ENCODE assay signal across 1 cellular context in the genomic region with DNA sequence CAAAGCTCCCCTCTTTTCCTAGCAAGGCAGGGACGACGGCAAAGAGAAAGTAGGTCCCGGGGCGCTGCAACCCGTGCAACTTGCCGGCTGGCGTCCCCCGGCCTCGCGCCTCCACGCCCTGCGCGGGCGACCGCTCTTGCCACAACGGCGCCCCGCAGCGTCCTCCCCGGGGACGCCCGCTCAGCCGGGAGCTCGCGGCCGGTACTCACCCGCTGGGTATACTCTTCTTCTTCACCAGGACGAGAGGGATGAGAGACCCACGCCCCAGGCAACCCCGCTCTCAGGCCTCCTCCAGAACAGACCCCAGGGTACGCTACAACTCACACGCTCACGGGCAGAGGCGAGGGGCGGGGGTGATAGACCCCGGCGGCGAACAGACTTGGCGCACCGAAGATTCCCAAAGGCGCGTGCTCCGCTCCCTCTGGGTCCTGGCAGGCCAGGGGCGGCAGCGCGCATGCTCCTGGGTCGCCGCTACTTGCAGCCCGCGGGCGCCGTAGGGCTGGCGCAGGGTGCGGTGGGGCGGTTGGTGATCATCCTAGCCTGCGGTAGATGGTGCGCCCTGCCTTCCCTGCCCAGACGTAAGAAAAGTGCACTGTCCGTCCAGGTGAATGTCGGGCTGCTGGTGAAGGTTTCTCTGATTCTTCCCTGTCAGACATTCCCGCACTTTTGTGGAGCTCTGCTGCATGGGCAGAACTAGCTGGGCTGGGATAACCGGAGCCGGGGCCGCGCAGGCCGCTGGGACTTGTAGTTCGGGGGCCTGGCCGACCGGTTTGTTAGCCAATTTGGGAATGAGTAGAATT.
A peak's percentile ranks its signal among the peaks of the same experiment; 100 is the strongest.
TF ChIP-seq lines count a peak whose summit lies in the region.

TSS of gene CC2D2B (plus strand) at position 522 of the 800 bp plus-strand sequence. CDS start 3,349 bp downstream, outside the sequence.

TF ChIP-seq in A549, 52 proteins besides CTCF, POLR2A, EP300 and RAD21 (continued from another document):
- no peak for TF ChIP-seq HDAC2 (IDR thresholded peaks at IDR 0.05)
- TF ChIP-seq ZC3H11A (IDR thresholded peaks at IDR 0.05), result no peak
- no peak for TF ChIP-seq TP53 (CRISPR knock-in tag; IDR thresholded peaks at IDR 0.05)
- no peak for TF ChIP-seq MYC (IDR thresholded peaks at IDR 0.05; ENCODE audit: borderline replicate concordance, low read length)
- no peak for TF ChIP-seq CBX8 (IDR thresholded peaks at IDR 0.05)
- peak; percentile 24 for TF ChIP-seq MAFK (IDR thresholded peaks at IDR 0.05; ENCODE audit: partially characterized antibody)
